21 cellular contexts compared by ENCODE assay signal in the genomic region with DNA sequence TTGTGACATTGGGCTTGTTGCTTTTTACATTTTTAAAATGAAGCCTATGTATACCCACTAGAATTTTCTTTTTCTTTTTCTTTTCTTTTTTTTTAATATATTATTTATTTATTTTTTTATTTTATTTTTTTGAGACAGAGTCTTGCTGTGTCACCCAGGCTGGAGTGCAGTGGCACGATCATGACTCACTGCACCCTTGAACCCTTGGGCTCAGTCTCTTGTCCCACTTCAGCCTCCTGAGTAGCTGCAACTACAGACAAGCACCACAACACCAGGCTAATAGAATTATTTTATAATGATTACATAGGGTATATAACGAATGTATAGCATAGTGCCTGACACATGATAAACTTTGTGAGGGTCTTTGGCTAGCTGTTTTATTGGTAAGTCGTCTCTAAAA.
"Had no signal": no experiment of that assay in that cellular context is flagged by ENCODE, and none has a peak within 500 bp of the region (broad histone marks: within the 10 kb centered on the region; RNA-seq: fewer than 3 reads in every experiment).

No MANE protein-coding gene starts in this region.

- H3K4me3 ChIP-seq: colonic mucosa, hepatocyte, mucosa of descending colon, neural progenitor cell, pancreas, suprapubic skin, thyroid gland had no signal

- H3K9me3 Mint-ChIP-seq: endodermal cell; stimulated activated effector memory CD8-positive, alpha-beta T cell treated with anti-CD3 and anti-CD28 coated beads, Interleukin-12 subunit alpha, Interleukin-12 subunit beta, amount 100 ng/mL, for 72 hours had no signal

- H3K9me3 ChIP-seq: colonic mucosa, mucosa of descending colon, pancreas, suprapubic skin, thyroid gland had no signal

- H3K27me3 ChIP-seq: colonic mucosa, hepatocyte, neural progenitor cell, pancreas, suprapubic skin, thyroid gland had no signal

- H3K27me3 Mint-ChIP-seq: naive thymus-derived CD8-positive, alpha-beta T cell; progenitor cell of endocrine pancreas; type B pancreatic cell had no signal

- H3K27ac ChIP-seq: colonic mucosa, hepatocyte, neural progenitor cell, pancreas, suprapubic skin, thyroid gland had no signal

- H3K9ac ChIP-seq: neural progenitor cell had no signal

- H3K4me3 Mint-ChIP-seq: endodermal cell; naive thymus-derived CD8-positive, alpha-beta T cell; neural progenitor cell; stimulated activated effector memory CD8-positive, alpha-beta T cell treated with anti-CD3 and anti-CD28 coated beads, Interleukin-12 subunit alpha, Interleukin-12 subunit beta, amount 100 ng/mL, for 72 hours; type B pancreatic cell had no signal

- H3K4me1 Mint-ChIP-seq: neural progenitor cell had no signal

- H3K4me1 ChIP-seq: colonic mucosa, neural progenitor cell, suprapubic skin had no signal

- H3K36me3 ChIP-seq: colonic mucosa, thyroid gland had no signal

- H2AFZ ChIP-seq: hepatocyte, neural progenitor cell had no signal

- ATAC-seq: left colon; mucosa of descending colon; naive thymus-derived CD8-positive, alpha-beta T cell; pancreas; right cardiac atrium; stimulated activated effector memory CD8-positive, alpha-beta T cell treated with anti-CD3 and anti-CD28 coated beads, Interleukin-12 subunit alpha, Interleukin-12 subunit beta, amount 100 ng/mL, for 72 hours; stimulated activated naive CD8-positive, alpha-beta T cell treated with anti-CD3 and anti-CD28 coated beads, Interleukin-15, Interleukin-2, amounts not matched to agents 100 U/mL and 50 U/mL, for 24 hours had no signal

- DNase-seq: colonic mucosa; effector CD4-positive, alpha-beta T cell; endodermal cell; foreskin melanocyte; head of caudate nucleus; left colon; mucosa of descending colon; naive thymus-derived CD8-positive, alpha-beta T cell; occipital lobe; pancreas; right cardiac atrium; stimulated activated CD4-positive, alpha-beta T cell treated with anti-CD3 and anti-CD28 coated beads, Interleukin-4, amount 100 ng/mL, for 1 hour; stimulated activated CD8-positive, alpha-beta memory T cell treated with anti-CD3 and anti-CD28 coated beads, Interleukin-4, amount 100 ng/mL, for 48 hours; stimulated activated naive CD8-positive, alpha-beta T cell treated with anti-CD3 and anti-CD28 coated beads, Interleukin-15, Interleukin-2, amounts not matched to agents 100 U/mL and 50 U/mL, for 24 hours; thyroid gland had no signal

- H3K27ac Mint-ChIP-seq: neural progenitor cell; progenitor cell of endocrine pancreas; stimulated activated effector memory CD8-positive, alpha-beta T cell treated with anti-CD3 and anti-CD28 coated beads, Interleukin-12 subunit alpha, Interleukin-12 subunit beta, amount 100 ng/mL, for 72 hours; type B pancreatic cell had no signal

- H3K4me2 ChIP-seq: hepatocyte, neural progenitor cell had no signal
